ENCODE assay signal across 15 cellular contexts in genomic region chr10:34954142-34954541, GRCh38.
A peak's percentile ranks its signal among the peaks of the same experiment; 100 is the strongest.
DNase-seq lines count a peak whose midpoint lies in the region; ATAC-seq and TF ChIP-seq lines count a peak whose summit lies in the region.
"Had no signal": no experiment of that assay in that cellular context is flagged by ENCODE, and none has a peak within 500 bp of the region (broad histone marks: within the 10 kb centered on the region; RNA-seq: fewer than 3 reads in every experiment).

No MANE protein-coding gene starts in this region.

- intact Hi-C loops in Calu3 (cut with micrococcal nuclease; ENCODE audit: unreplicated experiment), result no loop called here
- intact Hi-C loops in body of pancreas (cut with DNase I), result no loop called here
- intact Hi-C loops in adrenal gland (cut with DNase I), result no loop called here

- CTCF ChIA-PET in Calu3 (lab: Charles Lee), result interaction anchor here (0.7 kb wide), 2 partner anchors 215 to 287 kb away, joined by 3 to 5 read pairs; no protein-coding TSS in a partner anchor

- H3K36me3 ChIP-seq in body of pancreas (replicated peaks in 1 of 2; ENCODE audit: insufficient read depth in 1 of 2, low read depth in 2 of 2), result no peaks in the 10 kb centered on the region
- no peaks in the 10 kb centered on the region for H3K36me3 ChIP-seq in lung (ENCODE audit: control insufficient read depth in 2 of 2, insufficient read depth in 2 of 2, low read length in 2 of 2)
- no peaks in the 10 kb centered on the region for H3K36me3 ChIP-seq in adrenal gland (replicated peaks in 1 of 2)
- H3K36me3 ChIP-seq: ovary, vagina, WERI-Rb-1 had no signal

- ATAC-seq in body of pancreas (peak; percentile 97), lung (ENCODE audit: insufficient read depth, low FRiP score) (peak; percentile 64)

- no peaks in the 10 kb centered on the region for H3K9me3 ChIP-seq in body of pancreas
- H3K9me3 ChIP-seq in lung (ENCODE audit: control insufficient read depth in 2 of 2, insufficient read depth in 1 of 2, low read length in 1 of 2), result no peaks in the 10 kb centered on the region
- no peaks in the 10 kb centered on the region for H3K9me3 ChIP-seq in adrenal gland (replicated peaks in 1 of 3)
- H3K9me3 ChIP-seq: ovary, vagina had no signal

- peak overlapping the region in 1 of 4 donors; percentile 5 for H3K27ac ChIP-seq in body of pancreas
- H3K27ac ChIP-seq in lung (ENCODE audit: low read depth in 1 of 2, low read length in 1 of 2), result no peak overlapping the region
- H3K27ac ChIP-seq in adrenal gland, result no peak overlapping the region
- H3K27ac ChIP-seq: ovary, vagina, WERI-Rb-1 had no signal

- H3K36me3 Mint-ChIP-seq in Calu3 (ENCODE audit: insufficient read depth, unreplicated experiment), result no peaks in the 10 kb centered on the region
- no peaks in the 10 kb centered on the region for H3K36me3 Mint-ChIP-seq in T-helper 2 cell treated with Interferon-gamma antibody and Interleukin-4, amounts not matched to agents 5 μg/mL and 100 μg/mL, for 36 hours (ENCODE audit: low read depth)

- H3K9me3 Mint-ChIP-seq in Calu3 (ENCODE audit: low read depth, unreplicated experiment), result no peaks in the 10 kb centered on the region
- H3K9me3 Mint-ChIP-seq in T-helper 2 cell treated with Interferon-gamma antibody and Interleukin-4, amounts not matched to agents 5 μg/mL and 100 μg/mL, for 36 hours, result no peaks in the 10 kb centered on the region

- TF ChIP-seq POLR2A in body of pancreas (IDR thresholded peaks at IDR 0.05) (no peak), adrenal gland (IDR thresholded peaks at IDR 0.05) (no peak)

- no peaks in the 10 kb centered on the region for H3K27me3 Mint-ChIP-seq in Calu3 (ENCODE audit: unreplicated experiment)
- H3K27me3 Mint-ChIP-seq in T-helper 2 cell treated with Interferon-gamma antibody and Interleukin-4, amounts not matched to agents 5 μg/mL and 100 μg/mL, for 36 hours (ENCODE audit: low read depth), result no peaks in the 10 kb centered on the region

- TF ChIP-seq CTCF in Calu3 (IDR thresholded peaks at IDR 0.05; ENCODE audit: unreplicated experiment) (no peak), body of pancreas (IDR thresholded peaks at IDR 0.05) (no peak), lung (IDR thresholded peaks at IDR 0.05; ENCODE audit: control extremely low read depth, extremely low read depth) (no peak), adrenal gland (IDR thresholded peaks at IDR 0.05) (no peak)

- H3K27me3 ChIP-seq in body of pancreas (no peaks in the 10 kb centered on the region), lung (ENCODE audit: control insufficient read depth, insufficient read depth) (no peaks in the 10 kb centered on the region), adrenal gland (no peaks in the 10 kb centered on the region)
- H3K27me3 ChIP-seq: ovary, vagina had no signal

- DNase-seq in Calu3, result peak; percentile 90
- DNase-seq in NCI-H187 (lab: John Stamatoyannopoulos, UW), result peak; percentile 31 to 47
- DNase-seq in body of pancreas, result peak; percentile 89 to 94 (median 93)
- peak; percentile 94 for DNase-seq in lung (ENCODE audit: low spot score)
- DNase-seq in activated CD8-positive, alpha-beta memory T cell treated with anti-CD3 and anti-CD28 coated beads, Interleukin-2, amount 50 U/mL, for 48 hours, result no peak
- DNase-seq in hypothalamus (lab: John Stamatoyannopoulos, UW), result no peak
- no peak for DNase-seq in T-helper 2 cell treated with Interferon-gamma antibody and Interleukin-4, amounts not matched to agents 5 μg/mL and 100 μg/mL, for 36 hours (ENCODE audit: low spot score)
- DNase-seq in adrenal gland, result no peak
- DNase-seq: activated CD8-positive, alpha-beta memory T cell treated with anti-CD3 and anti-CD28 coated beads, Interleukin-2, amount 50 U/mL, for 4 hours; EL; Kasumi-1; NCI-H82; ovary; WERI-Rb-1 had no signal

- H3K4me3 ChIP-seq in body of pancreas (no peak overlapping the region), lung (no peak overlapping the region), adrenal gland (no peak overlapping the region)
- H3K4me3 ChIP-seq: ovary, vagina had no signal

- no TSS peak for BruUV-seq in Calu3 (replicated peaks; lab: Mats Ljungman, UMichigan)

- H3K4me1 ChIP-seq in body of pancreas (peaks cover 24% of the 10 kb centered on the region), lung (ENCODE audit: control insufficient read depth in 2 of 2, insufficient read depth in 2 of 2, low read length in 2 of 2) (peaks cover 0 to 4% of the 10 kb centered on the region in 2 donors), adrenal gland (replicated peaks in 1 of 2) (no peaks in the 10 kb centered on the region)

- H3K4me3 Mint-ChIP-seq in Calu3 (ENCODE audit: low read depth, unreplicated experiment), result peak overlapping the region; percentile 4
- H3K4me3 Mint-ChIP-seq in T-helper 2 cell treated with Interferon-gamma antibody and Interleukin-4, amounts not matched to agents 5 μg/mL and 100 μg/mL, for 36 hours, result no peak overlapping the region

- 8 to 13% methylated on average over 2 to 5 of the region's 5 CpGs for WGBS in body of pancreas, 2 donors
- 62 to 66% methylated on average over 5 of the region's 5 CpGs for WGBS in lung, 2 donors
- 76 to 89% (median 84%) methylated on average over 5 of the region's 5 CpGs for WGBS in adrenal gland, 4 donors

- peaks cover 14% of the 10 kb centered on the region for H3K4me1 Mint-ChIP-seq in Calu3 (ENCODE audit: low read depth, unreplicated experiment)
- no peaks in the 10 kb centered on the region for H3K4me1 Mint-ChIP-seq in T-helper 2 cell treated with Interferon-gamma antibody and Interleukin-4, amounts not matched to agents 5 μg/mL and 100 μg/mL, for 36 hours (ENCODE audit: low read depth)

- H3K27ac Mint-ChIP-seq in Calu3 (ENCODE audit: unreplicated experiment), result peak overlapping the region; percentile 20
- H3K27ac Mint-ChIP-seq in T-helper 2 cell treated with Interferon-gamma antibody and Interleukin-4, amounts not matched to agents 5 μg/mL and 100 μg/mL, for 36 hours, result no peak overlapping the region

Comparison
In these comparisons a context has a peak if more than half of its experiments do, and no peak if none do; other contexts are left out.
1. DNase-seq: peak in Calu3 (single experiment), NCI-H187 (2 of 2), body of pancreas (4 of 4) and lung (single experiment); none in activated CD8-positive, alpha-beta memory T cell treated with anti-CD3 and anti-CD28 coated beads, Interleukin-2, amount 50 U/mL, for 48 hours (single experiment), hypothalamus (0 of 51), T-helper 2 cell treated with Interferon-gamma antibody and Interleukin-4, amounts not matched to agents 5 μg/mL and 100 μg/mL, for 36 hours (single experiment) and adrenal gland (0 of 7).